In genomic region chr9:86573886-86574285, GRCh38 we compare ENCODE assay signal across 18 cellular contexts.
"Had no signal": no experiment of that assay in that cellular context is flagged by ENCODE, and none has a peak within 500 bp of the region (broad histone marks: within the 10 kb centered on the region; RNA-seq: fewer than 3 reads in every experiment).

No MANE protein-coding gene starts in this region.

- H3K27me3 Mint-ChIP-seq: activated CD8-positive, alpha-beta T cell treated with anti-CD3 and anti-CD28 coated beads for 36 hours; activated naive CD4-positive, alpha-beta T cell treated with anti-CD3 and anti-CD28 coated beads, Interleukin-2, amount 10 ng/mL, durations not matched to agents 7 days and 5 days had no signal

- H3K4me3 Mint-ChIP-seq: activated CD8-positive, alpha-beta T cell treated with anti-CD3 and anti-CD28 coated beads for 36 hours; activated naive CD4-positive, alpha-beta T cell treated with anti-CD3 and anti-CD28 coated beads, Interleukin-2, amount 10 ng/mL, durations not matched to agents 7 days and 5 days; mesothelial cell of epicardium; natural killer cell treated with Interleukin-12 subunit alpha and Interleukin-12 subunit beta and Interleukin-15 and Interleukin-18, amount 100 ng/mL, for 72 hours; stimulated activated memory B cell treated with anti-CD40 and anti-IgM and Interleukin-4, amounts not matched to agents 10 μg/mL and 1 μg/mL and 100 μg/mL, for 72 hours; T-cell had no signal

- H3K9me3 Mint-ChIP-seq: activated CD8-positive, alpha-beta T cell treated with anti-CD3 and anti-CD28 coated beads for 36 hours; activated naive CD4-positive, alpha-beta T cell treated with anti-CD3 and anti-CD28 coated beads, Interleukin-2, amount 10 ng/mL, durations not matched to agents 7 days and 5 days; natural killer cell treated with Interleukin-12 subunit alpha and Interleukin-12 subunit beta and Interleukin-15 and Interleukin-18, amount 100 ng/mL, for 72 hours had no signal

- H3K36me3 ChIP-seq: sigmoid colon had no signal

- DNase-seq: activated CD4-positive, alpha-beta T cell treated with anti-CD3 and anti-CD28 coated beads for 48 hours; activated CD4-positive, CD25-positive, alpha-beta regulatory T cell; activated CD8-positive, alpha-beta T cell treated with anti-CD3 and anti-CD28 coated beads for 36 hours; activated effector memory CD4-positive, alpha-beta T cell treated with Interleukin-2 at 50 U/mL for 16 hours; activated naive CD4-positive, alpha-beta T cell treated with anti-CD3 and anti-CD28 coated beads, Interleukin-2, amount 10 ng/mL, durations not matched to agents 7 days and 5 days; activated T-cell treated with anti-CD3 and anti-CD28 coated beads, Interleukin-2, amount 50 U/mL, for 1 hour; aorta; erythroblast; hippocampal formation; sigmoid colon; stimulated activated CD4-positive, alpha-beta T cell treated with anti-CD3 and anti-CD28 coated beads, Interleukin-4, amount 100 ng/mL, for 4 hours; T-cell had no signal

- H3K9me3 ChIP-seq: sigmoid colon had no signal

- H3K27ac Mint-ChIP-seq: activated CD8-positive, alpha-beta T cell treated with anti-CD3 and anti-CD28 coated beads for 36 hours; activated naive CD4-positive, alpha-beta T cell treated with anti-CD3 and anti-CD28 coated beads, Interleukin-2, amount 10 ng/mL, durations not matched to agents 7 days and 5 days; mesothelial cell of epicardium; natural killer cell treated with Interleukin-12 subunit alpha and Interleukin-12 subunit beta and Interleukin-15 and Interleukin-18, amount 100 ng/mL, for 72 hours; stimulated activated memory B cell treated with anti-CD40 and anti-IgM and Interleukin-4, amounts not matched to agents 10 μg/mL and 1 μg/mL and 100 μg/mL, for 72 hours; T-cell had no signal

- ATAC-seq: activated CD8-positive, alpha-beta T cell treated with anti-CD3 and anti-CD28 coated beads for 36 hours; left lobe of liver; natural killer cell treated with Interleukin-12 subunit alpha and Interleukin-12 subunit beta and Interleukin-15 and Interleukin-18, amount 100 ng/mL, for 72 hours; stimulated activated memory B cell treated with anti-CD40 and anti-IgM and Interleukin-4, amounts not matched to agents 10 μg/mL and 1 μg/mL and 100 μg/mL, for 72 hours; T-cell had no signal

- H3K4me3 ChIP-seq: coronary artery, lung, sigmoid colon had no signal

- H3K4me1 Mint-ChIP-seq: activated naive CD4-positive, alpha-beta T cell treated with anti-CD3 and anti-CD28 coated beads, Interleukin-2, amount 10 ng/mL, durations not matched to agents 7 days and 5 days; T-cell had no signal

- H3K36me3 Mint-ChIP-seq: activated naive CD4-positive, alpha-beta T cell treated with anti-CD3 and anti-CD28 coated beads, Interleukin-2, amount 10 ng/mL, durations not matched to agents 7 days and 5 days; natural killer cell treated with Interleukin-12 subunit alpha and Interleukin-12 subunit beta and Interleukin-15 and Interleukin-18, amount 100 ng/mL, for 72 hours; stimulated activated memory B cell treated with anti-CD40 and anti-IgM and Interleukin-4, amounts not matched to agents 10 μg/mL and 1 μg/mL and 100 μg/mL, for 72 hours; T-cell had no signal

- H3K27me3 ChIP-seq: sigmoid colon had no signal

- H3K27ac ChIP-seq: coronary artery, sigmoid colon had no signal

- H3K4me1 ChIP-seq: sigmoid colon had no signal
